Comparison of ENCODE assay signal across 8 cellular contexts in genomic region chr2:98454500-98455235, GRCh38. TPM values are rescaled to one million over a fixed set of nuclear protein-coding genes. Genes with fewer than 3 reads are reported as not detected.
A peak's percentile ranks its signal among the peaks of the same experiment; 100 is the strongest.
DNase-seq lines count a peak whose midpoint lies in the region; ATAC-seq, FAIRE-seq and TF ChIP-seq lines count a peak whose summit lies in the region.

No MANE protein-coding gene starts in this region.

- TF ChIP-seq EP300 in HepG2 (IDR thresholded peaks at IDR 0.05; ENCODE audit: low read depth in 2 of 2, low read length in 2 of 2) (no peak), HepG2 (CRISPR knock-in tag; IDR thresholded peaks at IDR 0.05; ENCODE audit: borderline replicate concordance) (no peak)

- intact Hi-C loops in activated CD4-positive, alpha-beta memory T cell treated with anti-CD3 and anti-CD28 coated beads for 36 hours (cut with micrococcal nuclease) = loop anchor here (1.0 to 10.0 kb wide), 5 partner anchors 8 to 792 kb away; partner anchors contain the start of genes ACTR1B, LIPT1 and TSGA10
- intact Hi-C loops in HepG2 (cut with micrococcal nuclease; ENCODE audit: unreplicated experiment) = no loop called here

- in situ Hi-C loops in HepG2 (cut with HindIII; ENCODE audit: extremely low pct_ligation_motif_present, low pct_unique_long_range_greater_than_20kb) = no loop called here

- CTCF ChIA-PET in activated CD4-positive, alpha-beta memory T cell treated with anti-CD3 and anti-CD28 coated beads for 36 hours (lab: Charles Lee) = interaction anchor here (0.6 to 3.3 kb wide), 2 partner anchors 11 to 78 kb away, joined by 3 to 13 read pairs; no protein-coding TSS in a partner anchor
- CTCF ChIA-PET in HepG2 (lab: Yijun Ruan, JAX; ENCODE audit: low intra/inter-chr PET ratio, low total read pairs) = no interaction called here

- no peaks in the 10 kb centered on the region for H3K9me3 ChIP-seq in HepG2 (ENCODE audit: low read length)

- ATAC-seq in HG03159 (IDR thresholded peaks at IDR 0.05; ENCODE audit: unreplicated experiment) (peak; percentile 45), HepG2 (peak; percentile 30; the same call in 2 of the 3 replicates), HG03520 (IDR thresholded peaks at IDR 0.05; ENCODE audit: unreplicated experiment) (no peak), HG03196 (IDR thresholded peaks at IDR 0.05; ENCODE audit: unreplicated experiment) (no peak)

- BruUV-seq in HepG2 (replicated peaks; lab: Mats Ljungman, UMichigan) = no TSS peak

- TF ChIP-seq CTCF in HepG2 (CRISPR knock-in tag; IDR thresholded peaks at IDR 0.05) = no peak

- no peak overlapping the region for H3K27ac ChIP-seq in HepG2 (ENCODE audit: extremely low read length, insufficient read depth, low read length)

- peak overlapping the region; percentile 84 for H3K27ac Mint-ChIP-seq in activated CD4-positive, alpha-beta memory T cell treated with anti-CD3 and anti-CD28 coated beads for 36 hours

- no peaks in the 10 kb centered on the region for H3K27me3 ChIP-seq in HepG2 (ENCODE audit: control insufficient read depth in 1 of 2, insufficient read depth in 2 of 2, low read length in 2 of 2)

- no peaks in the 10 kb centered on the region for H3K27me3 Mint-ChIP-seq in activated CD4-positive, alpha-beta memory T cell treated with anti-CD3 and anti-CD28 coated beads for 36 hours

- WGBS in HepG2 (ENCODE audit: low lambda C conversion rate) = 88% methylated on average over 6 of the region's 6 CpGs

- TF ChIP-seq POLR2A in GM12891 (IDR thresholded peaks at IDR 0.05; ENCODE audit: low read depth, low read length) (no peak), HepG2 (IDR thresholded peaks at IDR 0.05; ENCODE audit: insufficient read depth in 1 of 2, low read depth in 2 of 2, low read length in 2 of 2) (no peak)

- H3K4me2 ChIP-seq in HepG2 (ENCODE audit: low read depth, low read length) = no peak overlapping the region

- TF ChIP-seq RAD21 in HepG2 (CRISPR knock-in tag; IDR thresholded peaks at IDR 0.05) = no peak

- no peaks in the 10 kb centered on the region for H3K9me3 Mint-ChIP-seq in activated CD4-positive, alpha-beta memory T cell treated with anti-CD3 and anti-CD28 coated beads for 36 hours

- peaks cover 4% of the 10 kb centered on the region; the same call in 1 of the 2 replicates for H4K20me1 ChIP-seq in HepG2 (ENCODE audit: insufficient read depth, low read length)

- peaks cover 8% of the 10 kb centered on the region for H3K36me3 Mint-ChIP-seq in activated CD4-positive, alpha-beta memory T cell treated with anti-CD3 and anti-CD28 coated beads for 36 hours

- DNase-seq in GM12891 (ENCODE audit: insufficient read length, low spot score) (no peak), HepG2 (ENCODE audit: low spot score) (no peak), COLO668 (lab: John Stamatoyannopoulos, UW; ENCODE audit: unreplicated experiment) (no peak), NCI-H1930 (lab: John Stamatoyannopoulos, UW) (no peak)
- DNase-seq in activated CD4-positive, alpha-beta memory T cell treated with anti-CD3 and anti-CD28 coated beads for 36 hours = peak; percentile 54

- H3K4me1 ChIP-seq in HepG2 (ENCODE audit: insufficient read depth, low read length) = peaks cover 22% of the 10 kb centered on the region

- H3K36me3 ChIP-seq in HepG2 (replicated peaks in 1 of 2; ENCODE audit: control insufficient read depth in 1 of 2, insufficient read depth in 2 of 2, low read length in 2 of 2) = peaks cover 0 to 5% of the 10 kb centered on the region in 2 experiments; a peak in 4 of 5 replicates

- peak; percentile 72 for FAIRE-seq in GM12891 (lab: Jason Lieb, UNC)
- no peak for FAIRE-seq in HepG2 (lab: Jason Lieb, UNC)

- H3K79me2 ChIP-seq in HepG2 (ENCODE audit: insufficient read depth, low read length) = peaks cover 27% of the 10 kb centered on the region

- peak overlapping the region; percentile 32 for H3K4me3 Mint-ChIP-seq in activated CD4-positive, alpha-beta memory T cell treated with anti-CD3 and anti-CD28 coated beads for 36 hours

- no peak overlapping the region for H3K9ac ChIP-seq in HepG2 (ENCODE audit: insufficient read depth, low read depth, low read length)

- peaks cover 92% of the 10 kb centered on the region for H3K4me1 Mint-ChIP-seq in activated CD4-positive, alpha-beta memory T cell treated with anti-CD3 and anti-CD28 coated beads for 36 hours (ENCODE audit: low read depth)

- no peak overlapping the region for H3K4me3 ChIP-seq in HepG2 (replicated peaks in 1 of 3; ENCODE audit: insufficient read depth in 1 of 3, low read depth in 2 of 3, low read length in 3 of 3)

- POLR2A ChIA-PET in activated CD4-positive, alpha-beta memory T cell treated with anti-CD3 and anti-CD28 coated beads for 36 hours (lab: Charles Lee) = interaction anchor here (0.8 to 1.2 kb wide), 2 partner anchors 10 kb away, joined by 5 read pairs; partner anchors contain the start of gene INPP4A
- POLR2A ChIA-PET in HepG2 (lab: Yijun Ruan, JAX) = no interaction called here

- H2AFZ ChIP-seq in HepG2 (ENCODE audit: low read length) = no peak overlapping the region

TF ChIP-seq in GM12891, 5 proteins besides CTCF, POLR2A, EP300 and RAD21:
- TF ChIP-seq SPI1 (IDR thresholded peaks at IDR 0.05; ENCODE audit: low read depth, low read length) (peak; percentile 73), POLR2AphosphoS5 (IDR thresholded peaks at IDR 0.05; ENCODE audit: low read depth, low read length) (no peak), PAX5 (IDR thresholded peaks at IDR 0.05; ENCODE audit: insufficient read depth, low read length, severe bottlenecking) (peak; percentile 27), TAF1 (IDR thresholded peaks at IDR 0.05; ENCODE audit: low read depth, low read length) (0 out of 2 replicates have a peak, but pooled peaks have one; percentile 30)

TF ChIP-seq in HepG2, 621 proteins besides CTCF, POLR2A, EP300 and RAD21 (continues in another document):
- TF ChIP-seq, protein P1, sequence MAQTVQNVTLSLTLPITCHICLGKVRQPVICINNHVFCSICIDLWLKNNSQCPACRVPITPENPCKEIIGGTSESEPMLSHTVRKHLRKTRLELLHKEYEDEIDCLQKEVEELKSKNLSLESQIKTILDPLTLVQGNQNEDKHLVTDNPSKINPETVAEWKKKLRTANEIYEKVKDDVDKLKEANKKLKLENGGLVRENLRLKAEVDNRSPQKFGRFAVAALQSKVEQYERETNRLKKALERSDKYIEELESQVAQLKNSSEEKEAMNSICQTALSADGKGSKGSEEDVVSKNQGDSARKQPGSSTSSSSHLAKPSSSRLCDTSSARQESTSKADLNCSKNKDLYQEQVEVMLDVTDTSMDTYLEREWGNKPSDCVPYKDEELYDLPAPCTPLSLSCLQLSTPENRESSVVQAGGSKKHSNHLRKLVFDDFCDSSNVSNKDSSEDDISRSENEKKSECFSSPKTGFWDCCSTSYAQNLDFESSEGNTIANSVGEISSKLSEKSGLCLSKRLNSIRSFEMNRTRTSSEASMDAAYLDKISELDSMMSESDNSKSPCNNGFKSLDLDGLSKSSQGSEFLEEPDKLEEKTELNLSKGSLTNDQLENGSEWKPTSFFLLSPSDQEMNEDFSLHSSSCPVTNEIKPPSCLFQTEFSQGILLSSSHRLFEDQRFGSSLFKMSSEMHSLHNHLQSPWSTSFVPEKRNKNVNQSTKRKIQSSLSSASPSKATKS (CRISPR knock-in tag; IDR thresholded peaks at IDR 0.05) = no peak
- TF ChIP-seq, protein P2, sequence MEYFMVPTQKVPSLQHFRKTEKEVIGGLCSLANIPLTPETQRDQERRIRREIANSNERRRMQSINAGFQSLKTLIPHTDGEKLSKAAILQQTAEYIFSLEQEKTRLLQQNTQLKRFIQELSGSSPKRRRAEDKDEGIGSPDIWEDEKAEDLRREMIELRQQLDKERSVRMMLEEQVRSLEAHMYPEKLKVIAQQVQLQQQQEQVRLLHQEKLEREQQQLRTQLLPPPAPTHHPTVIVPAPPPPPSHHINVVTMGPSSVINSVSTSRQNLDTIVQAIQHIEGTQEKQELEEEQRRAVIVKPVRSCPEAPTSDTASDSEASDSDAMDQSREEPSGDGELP (IDR thresholded peaks at IDR 0.05; ENCODE audit: borderline replicate concordance, low read depth) = peak; percentile 80; the same call in 1 of the 2 replicates
- 0 out of 2 replicates have a peak, but pooled peaks have one; percentile 22 for TF ChIP-seq SAP130 (CRISPR knock-in tag; IDR thresholded peaks at IDR 0.05; ENCODE audit: low read depth)

RNA-seq across cellular contexts. Expression of gene INPP4A, which starts 10.0 kb away (rescaled TPM):
- polyA plus RNA-seq in GM12891 (2012; ENCODE audit: low read depth, missing spikeins) = 16.5 TPM
- total RNA-seq in activated CD4-positive, alpha-beta memory T cell treated with anti-CD3 and anti-CD28 coated beads for 36 hours = 10 to 100 TPM; 40.7 to 42.0 TPM
- 7.9 and 10.9 TPM in 2 replicates for total RNA-seq in HepG2 (2016; rRNA removed; fragmentation: Illumina TruSeq; extraction: Trizol)
- 1.4 and 2.1 TPM in 2 replicates for total RNA-seq in HepG2 (2016; cell fraction: cytosol; rRNA removed; fragmentation: Illumina TruSeq; extraction: Trizol; ENCODE audit: low read depth)
- total RNA-seq in HepG2 (2016; cell fraction: insoluble cytoplasmic fraction; rRNA removed; fragmentation: Illumina TruSeq; extraction: Trizol) = 7.9 and 10.3 TPM in 2 replicates
- 5.0 and 5.2 TPM in 2 replicates for total RNA-seq in HepG2 (2016; cell fraction: membrane; rRNA removed; fragmentation: Illumina TruSeq; extraction: Trizol)
- 15.4 and 17.5 TPM in 2 replicates for total RNA-seq in HepG2 (2016; cell fraction: nucleus; rRNA removed; fragmentation: Illumina TruSeq; extraction: Trizol)
- polyA plus RNA-seq in HepG2 (2011; rRNA removed) = 10.1 and 14.2 TPM in 2 replicates
- polyA plus RNA-seq in HepG2 (2011; cell fraction: cytosol; rRNA removed) = 6.9 and 8.5 TPM in 2 replicates
- 48.2 and 51.5 TPM in 2 replicates for polyA plus RNA-seq in HepG2 (2011; cell fraction: nucleus; rRNA removed)
- 7.2 and 8.8 TPM in 2 replicates for polyA plus RNA-seq in HepG2 (2012)
- 0.58 and 0.63 TPM in 2 replicates for polyA plus RNA-seq in HepG2 (2016; cell fraction: cytosol; fragmentation: Illumina TruSeq; extraction: Trizol; ENCODE audit: low read depth)
- 4.8 and 5.7 TPM in 2 replicates for polyA plus RNA-seq in HepG2 (2016; cell fraction: insoluble cytoplasmic fraction; fragmentation: Illumina TruSeq; extraction: Trizol; ENCODE audit: low read depth)
- polyA plus RNA-seq in HepG2 (2016; cell fraction: membrane; fragmentation: Illumina TruSeq; extraction: Trizol; ENCODE audit: low read depth) = 1.7 and 1.9 TPM in 2 replicates
- 13.1 and 16.7 TPM in 2 replicates for polyA plus RNA-seq in HepG2 (2016; cell fraction: nucleus; fragmentation: Illumina TruSeq; extraction: Trizol; ENCODE audit: insufficient read depth, low read depth)
- 53.3 and 60.1 TPM in 2 replicates for polyA minus RNA-seq in HepG2 (2011; rRNA and poly(A)+ RNA removed; ENCODE audit: low replicate concordance)
- 8.1 and 11.8 TPM in 2 replicates for polyA minus RNA-seq in HepG2 (2011; cell fraction: cytosol; rRNA and poly(A)+ RNA removed)
- 56.7 and 68.1 TPM in 2 replicates for polyA minus RNA-seq in HepG2 (2011; cell fraction: nucleus; rRNA and poly(A)+ RNA removed)

Comparison
In these comparisons a context has a peak if more than half of its experiments do, and no peak if none do; other contexts are left out.
1. ATAC-seq: peak in HG03159 (single experiment) and HepG2 (single experiment); none in HG03520 (single experiment) and HG03196 (single experiment).